In genomic region chr1:92096317-92096716, GRCh38 we compare ENCODE assay signal across 19 cellular contexts. TPM values are rescaled to one million over a fixed set of nuclear protein-coding genes. Genes with fewer than 3 reads are reported as not detected.
DNase-seq lines count a peak whose midpoint lies in the region; ATAC-seq, FAIRE-seq and TF ChIP-seq lines count a peak whose summit lies in the region.
"Had no signal": no experiment of that assay in that cellular context is flagged by ENCODE, and none has a peak within 500 bp of the region (broad histone marks: within the 10 kb centered on the region; RNA-seq: fewer than 3 reads in every experiment).

No MANE protein-coding gene starts in this region.

- peak overlapping the region; percentile 28 for H3K27ac Mint-ChIP-seq in activated T-cell treated with anti-CD3 and anti-CD28 coated beads, Interleukin-2, amount 50 U/mL, for 72 hours
- no peak overlapping the region for H3K27ac Mint-ChIP-seq in stimulated activated naive B cell treated with anti-CD40 and anti-IgM and Interleukin-4, amounts not matched to agents 10 μg/mL and 1 μg/mL and 100 μg/mL, for 72 hours
- H3K27ac Mint-ChIP-seq in osteocyte (ENCODE audit: unreplicated experiment), result no peak overlapping the region
- H3K27ac Mint-ChIP-seq: activated naive CD4-positive, alpha-beta T cell treated with anti-CD3 and anti-CD28 coated beads, Interleukin-2, amount 10 ng/mL, durations not matched to agents 7 days and 5 days; HFFc6; T-helper 2 cell treated with Interferon-gamma antibody and Interleukin-4, amounts not matched to agents 5 μg/mL and 100 μg/mL, for 36 hours had no signal

- H3K9me3 Mint-ChIP-seq in activated T-cell treated with anti-CD3 and anti-CD28 coated beads, Interleukin-2, amount 50 U/mL, for 72 hours, result no peaks in the 10 kb centered on the region
- peaks cover 0 to 1% of the 10 kb centered on the region in 2 donors for H3K9me3 Mint-ChIP-seq in stimulated activated naive B cell treated with anti-CD40 and anti-IgM and Interleukin-4, amounts not matched to agents 10 μg/mL and 1 μg/mL and 100 μg/mL, for 72 hours
- H3K9me3 Mint-ChIP-seq in osteocyte (ENCODE audit: unreplicated experiment), result peaks cover 5% of the 10 kb centered on the region
- H3K9me3 Mint-ChIP-seq: activated naive CD4-positive, alpha-beta T cell treated with anti-CD3 and anti-CD28 coated beads, Interleukin-2, amount 10 ng/mL, durations not matched to agents 7 days and 5 days; HFFc6; T-helper 2 cell treated with Interferon-gamma antibody and Interleukin-4, amounts not matched to agents 5 μg/mL and 100 μg/mL, for 36 hours had no signal

- H3K27me3 ChIP-seq in bronchial epithelial cell (ENCODE audit: control insufficient read depth, insufficient read depth, low read length), result no peaks in the 10 kb centered on the region
- H3K27me3 ChIP-seq: heart left ventricle, thyroid gland had no signal

- no peak overlapping the region for H3K4me3 Mint-ChIP-seq in activated T-cell treated with anti-CD3 and anti-CD28 coated beads, Interleukin-2, amount 50 U/mL, for 72 hours
- no peak overlapping the region for H3K4me3 Mint-ChIP-seq in stimulated activated naive B cell treated with anti-CD40 and anti-IgM and Interleukin-4, amounts not matched to agents 10 μg/mL and 1 μg/mL and 100 μg/mL, for 72 hours
- H3K4me3 Mint-ChIP-seq in osteocyte (ENCODE audit: unreplicated experiment), result no peak overlapping the region
- H3K4me3 Mint-ChIP-seq: activated naive CD4-positive, alpha-beta T cell treated with anti-CD3 and anti-CD28 coated beads, Interleukin-2, amount 10 ng/mL, durations not matched to agents 7 days and 5 days; HFFc6; T-helper 2 cell treated with Interferon-gamma antibody and Interleukin-4, amounts not matched to agents 5 μg/mL and 100 μg/mL, for 36 hours had no signal

- H3K36me3 ChIP-seq in bronchial epithelial cell (ENCODE audit: control insufficient read depth, insufficient read depth, low read length), result no peaks in the 10 kb centered on the region
- H3K36me3 ChIP-seq: thyroid gland had no signal

- peaks cover 5% of the 10 kb centered on the region for H3K4me1 Mint-ChIP-seq in activated T-cell treated with anti-CD3 and anti-CD28 coated beads, Interleukin-2, amount 50 U/mL, for 72 hours (ENCODE audit: low read depth)
- H3K4me1 Mint-ChIP-seq in stimulated activated naive B cell treated with anti-CD40 and anti-IgM and Interleukin-4, amounts not matched to agents 10 μg/mL and 1 μg/mL and 100 μg/mL, for 72 hours, result peaks cover 6 to 7% of the 10 kb centered on the region in 2 donors
- H3K4me1 Mint-ChIP-seq in osteocyte (ENCODE audit: unreplicated experiment), result no peaks in the 10 kb centered on the region
- H3K4me1 Mint-ChIP-seq: activated naive CD4-positive, alpha-beta T cell treated with anti-CD3 and anti-CD28 coated beads, Interleukin-2, amount 10 ng/mL, durations not matched to agents 7 days and 5 days had no signal

- intact Hi-C loops in left cardiac atrium (cut with DNase I), result no loop called here

- no peaks in the 10 kb centered on the region for H3K27me3 Mint-ChIP-seq in activated T-cell treated with anti-CD3 and anti-CD28 coated beads, Interleukin-2, amount 50 U/mL, for 72 hours (ENCODE audit: low read depth)
- no peaks in the 10 kb centered on the region for H3K27me3 Mint-ChIP-seq in stimulated activated naive B cell treated with anti-CD40 and anti-IgM and Interleukin-4, amounts not matched to agents 10 μg/mL and 1 μg/mL and 100 μg/mL, for 72 hours
- peaks cover 2% of the 10 kb centered on the region for H3K27me3 Mint-ChIP-seq in osteocyte (ENCODE audit: unreplicated experiment)
- H3K27me3 Mint-ChIP-seq: activated naive CD4-positive, alpha-beta T cell treated with anti-CD3 and anti-CD28 coated beads, Interleukin-2, amount 10 ng/mL, durations not matched to agents 7 days and 5 days had no signal

- peak; percentile 90 to 98 for ATAC-seq in activated T-cell treated with anti-CD3 and anti-CD28 coated beads, Interleukin-2, amount 50 U/mL, for 72 hours (replicated peaks in 1 of 2)
- ATAC-seq in stimulated activated naive B cell treated with anti-CD40 and anti-IgM and Interleukin-4, amounts not matched to agents 10 μg/mL and 1 μg/mL and 100 μg/mL, for 72 hours (replicated peaks), result peak; percentile 54 to 57
- no peak for ATAC-seq in left cardiac atrium
- ATAC-seq: left colon had no signal

- DNase-seq in activated T-cell treated with anti-CD3 and anti-CD28 coated beads, Interleukin-2, amount 50 U/mL, for 72 hours, result peak; percentile 19 to 25
- DNase-seq in activated T-cell treated with anti-CD3 and anti-CD28 coated beads for 4 hours (no peak), MV-4-11 (lab: John Stamatoyannopoulos, UW) (peak; percentile 96), bronchial epithelial cell (ENCODE audit: low read depth) (peak; percentile 77), NCI-H2029 (lab: John Stamatoyannopoulos, UW) (no peak), osteocyte (ENCODE audit: extremely low spot score, unreplicated experiment) (no peak), left cardiac atrium (no peak)
- DNase-seq in stimulated activated naive B cell treated with anti-CD40 and anti-IgM and Interleukin-4, amounts not matched to agents 10 μg/mL and 1 μg/mL and 100 μg/mL, for 72 hours, result no peak
- DNase-seq: activated naive CD4-positive, alpha-beta T cell treated with anti-CD3 and anti-CD28 coated beads, Interleukin-2, amount 10 ng/mL, durations not matched to agents 7 days and 5 days; central memory CD4-positive, alpha-beta T cell; heart left ventricle; HFFc6; left colon; NCI-H1105; thyroid gland had no signal

- TF ChIP-seq CTCF in bronchial epithelial cell (IDR thresholded peaks at IDR 0.05; ENCODE audit: insufficient read depth, low read length, severe bottlenecking), result no peak
- no peak for TF ChIP-seq CTCF in osteocyte (IDR thresholded peaks at IDR 0.05)

- no peak overlapping the region for H3K4me3 ChIP-seq in bronchial epithelial cell (ENCODE audit: low read depth, low read length)
- H3K4me3 ChIP-seq: heart left ventricle, thyroid gland had no signal

- peaks cover 0 to 3% of the 10 kb centered on the region in 2 donors for H3K36me3 Mint-ChIP-seq in activated T-cell treated with anti-CD3 and anti-CD28 coated beads, Interleukin-2, amount 50 U/mL, for 72 hours (ENCODE audit: insufficient read depth in 2 of 2)
- peaks cover 0 to 2% of the 10 kb centered on the region in 2 donors for H3K36me3 Mint-ChIP-seq in stimulated activated naive B cell treated with anti-CD40 and anti-IgM and Interleukin-4, amounts not matched to agents 10 μg/mL and 1 μg/mL and 100 μg/mL, for 72 hours
- H3K36me3 Mint-ChIP-seq in osteocyte (ENCODE audit: unreplicated experiment), result no peaks in the 10 kb centered on the region
- H3K36me3 Mint-ChIP-seq: activated naive CD4-positive, alpha-beta T cell treated with anti-CD3 and anti-CD28 coated beads, Interleukin-2, amount 10 ng/mL, durations not matched to agents 7 days and 5 days had no signal

- FAIRE-seq in bronchial epithelial cell (lab: Jason Lieb, UNC), result no peak
- FAIRE-seq: endometrium had no signal

RNA-seq across cellular contexts. Expression of gene BTBD8, which starts 16.2 kb away (rescaled TPM):
- 1 to 10 TPM; 3.1 to 3.3 TPM for total RNA-seq in activated T-cell treated with anti-CD3 and anti-CD28 coated beads, Interleukin-2, amount 50 U/mL, for 72 hours
- 2.6 and 4.1 TPM in 2 replicates for total RNA-seq in bronchial epithelial cell
- total RNA-seq in osteocyte, result 1.9 and 2.0 TPM in 2 replicates
- 1 to 10 TPM; 2.0 to 4.5 TPM for total RNA-seq in left cardiac atrium

RNA-seq across cellular contexts. Expression of gene SETSIP, which starts 21.1 kb away (rescaled TPM):
- not detected for total RNA-seq in activated T-cell treated with anti-CD3 and anti-CD28 coated beads, Interleukin-2, amount 50 U/mL, for 72 hours
- total RNA-seq in bronchial epithelial cell (0.13 and 0.26 TPM in 2 replicates), osteocyte (not detected in 2 replicates), left cardiac atrium (not detected)
- total RNA-seq: heart left ventricle, HFFc6, left colon, posterior vena cava, RPMI7951 had no signal

Comparison
In these comparisons a context has a peak if more than half of its experiments do, and no peak if none do; other contexts are left out.
1. DNase-seq: peak in activated T-cell treated with anti-CD3 and anti-CD28 coated beads, Interleukin-2, amount 50 U/mL, for 72 hours (2 of 2), MV-4-11 (single experiment) and bronchial epithelial cell (single experiment); none in activated T-cell treated with anti-CD3 and anti-CD28 coated beads for 4 hours (single experiment), stimulated activated naive B cell treated with anti-CD40 and anti-IgM and Interleukin-4, amounts not matched to agents 10 μg/mL and 1 μg/mL and 100 μg/mL, for 72 hours (single experiment), NCI-H2029 (single experiment), osteocyte (single experiment) and left cardiac atrium (single experiment).
2. ATAC-seq: peak in activated T-cell treated with anti-CD3 and anti-CD28 coated beads, Interleukin-2, amount 50 U/mL, for 72 hours (2 of 2) and stimulated activated naive B cell treated with anti-CD40 and anti-IgM and Interleukin-4, amounts not matched to agents 10 μg/mL and 1 μg/mL and 100 μg/mL, for 72 hours (2 of 2); none in left cardiac atrium (0 of 2).